In genomic region chr2:167200025-167200424, GRCh38 we compare ENCODE assay signal across 25 cellular contexts.
"Had no signal": no experiment of that assay in that cellular context is flagged by ENCODE, and none has a peak within 500 bp of the region (broad histone marks: within the 10 kb centered on the region; RNA-seq: fewer than 3 reads in every experiment).

No MANE protein-coding gene starts in this region.

- H3K4me1 ChIP-seq: foreskin keratinocyte, neural progenitor cell, parathyroid adenoma, prostate gland, testis had no signal

- H3K79me2 ChIP-seq: parathyroid adenoma had no signal

- H3K27ac ChIP-seq: coronary artery, esophagus muscularis mucosa, foreskin keratinocyte, neural progenitor cell, parathyroid adenoma, prostate gland, sigmoid colon, skin epidermis, spleen, testis, tibial artery had no signal

- H3K4me2 ChIP-seq: neural progenitor cell had no signal

- H3K9ac ChIP-seq: neural progenitor cell, parathyroid adenoma had no signal

- H3K27ac Mint-ChIP-seq: memory B cell; natural killer cell treated with Interleukin-12 subunit alpha and Interleukin-12 subunit beta and Interleukin-15 and Interleukin-18, amount 100 ng/mL, for 72 hours; neural progenitor cell; stimulated activated memory B cell treated with anti-CD40 and anti-IgM and Interleukin-4, amounts not matched to agents 10 μg/mL and 1 μg/mL and 100 μg/mL, for 72 hours had no signal

- ATAC-seq: foreskin keratinocyte; mucosa of descending colon; natural killer cell treated with Interleukin-12 subunit alpha and Interleukin-12 subunit beta and Interleukin-15 and Interleukin-18, amount 100 ng/mL, for 72 hours; right cardiac atrium; stimulated activated memory B cell treated with anti-CD40 and anti-IgM and Interleukin-4, amounts not matched to agents 10 μg/mL and 1 μg/mL and 100 μg/mL, for 72 hours; stimulated activated naive CD8-positive, alpha-beta T cell treated with anti-CD3 and anti-CD28 coated beads, Interleukin-15, Interleukin-2, amounts not matched to agents 100 U/mL and 50 U/mL, for 24 hours had no signal

- H3K9me3 Mint-ChIP-seq: naive B cell, neural progenitor cell, type B pancreatic cell had no signal

- H3K4me1 Mint-ChIP-seq: memory B cell; stimulated activated memory B cell treated with anti-CD40 and anti-IgM and Interleukin-4, amounts not matched to agents 10 μg/mL and 1 μg/mL and 100 μg/mL, for 72 hours had no signal

- H3K9me3 ChIP-seq: esophagus muscularis mucosa, mucosa of descending colon, prostate gland, sigmoid colon, spleen, testis, tibial artery had no signal

- DNase-seq: dermis blood vessel endothelial cell; effector memory CD4-positive, alpha-beta T cell; foreskin keratinocyte; head of caudate nucleus; mucosa of descending colon; naive B cell; right cardiac atrium; sigmoid colon; spleen; stimulated activated CD4-positive, alpha-beta T cell treated with anti-CD3 and anti-CD28 coated beads, Interleukin-4, amount 100 ng/mL, for 4 hours; stimulated activated naive CD8-positive, alpha-beta T cell treated with anti-CD3 and anti-CD28 coated beads, Interleukin-15, Interleukin-2, amounts not matched to agents 100 U/mL and 50 U/mL, for 24 hours; substantia nigra; testis; tibial artery had no signal

- H3K27me3 ChIP-seq: esophagus muscularis mucosa, foreskin keratinocyte, neural progenitor cell, sigmoid colon, spleen, testis, tibial artery had no signal

- H3K36me3 Mint-ChIP-seq: memory B cell; naive B cell; natural killer cell treated with Interleukin-12 subunit alpha and Interleukin-12 subunit beta and Interleukin-15 and Interleukin-18, amount 100 ng/mL, for 72 hours; neural progenitor cell; stimulated activated memory B cell treated with anti-CD40 and anti-IgM and Interleukin-4, amounts not matched to agents 10 μg/mL and 1 μg/mL and 100 μg/mL, for 72 hours; type B pancreatic cell had no signal

- H3K4me3 ChIP-seq: coronary artery, esophagus muscularis mucosa, lung, mucosa of descending colon, neural progenitor cell, prostate gland, sigmoid colon, skin epidermis, spleen, testis, tibial artery had no signal

- H3K27me3 Mint-ChIP-seq: memory B cell; naive B cell; natural killer cell treated with Interleukin-12 subunit alpha and Interleukin-12 subunit beta and Interleukin-15 and Interleukin-18, amount 100 ng/mL, for 72 hours; stimulated activated memory B cell treated with anti-CD40 and anti-IgM and Interleukin-4, amounts not matched to agents 10 μg/mL and 1 μg/mL and 100 μg/mL, for 72 hours had no signal

- H3K36me3 ChIP-seq: esophagus muscularis mucosa, neural progenitor cell, prostate gland, sigmoid colon, spleen, tibial artery had no signal

- H3K4me3 Mint-ChIP-seq: memory B cell; naive B cell; natural killer cell treated with Interleukin-12 subunit alpha and Interleukin-12 subunit beta and Interleukin-15 and Interleukin-18, amount 100 ng/mL, for 72 hours; neural progenitor cell; stimulated activated memory B cell treated with anti-CD40 and anti-IgM and Interleukin-4, amounts not matched to agents 10 μg/mL and 1 μg/mL and 100 μg/mL, for 72 hours; type B pancreatic cell had no signal

- H2AFZ ChIP-seq: neural progenitor cell, parathyroid adenoma had no signal
